ENCODE assay signal across 17 cellular contexts in genomic region chr12:122977655-122978392, GRCh38. TPM values are rescaled to one million over a fixed set of nuclear protein-coding genes. Genes with fewer than 3 reads are reported as not detected.
A peak's percentile ranks its signal among the peaks of the same experiment; 100 is the strongest.
DNase-seq lines count a peak whose midpoint lies in the region; ATAC-seq, FAIRE-seq and TF ChIP-seq lines count a peak whose summit lies in the region.
"Had no signal": no experiment of that assay in that cellular context is flagged by ENCODE, and none has a peak within 500 bp of the region (broad histone marks: within the 10 kb centered on the region; RNA-seq: fewer than 3 reads in every experiment).

No MANE protein-coding gene starts in this region.

- H3K9me3 Mint-ChIP-seq in T-helper 2 cell treated with Interferon-gamma antibody and Interleukin-4, amounts not matched to agents 5 μg/mL and 100 μg/mL, for 36 hours = no peaks in the 10 kb centered on the region
- H3K9me3 Mint-ChIP-seq in CD4-positive, alpha-beta memory T cell = peaks cover 0 to 3% (median 0%) of the 10 kb centered on the region in 8 donors
- no peaks in the 10 kb centered on the region for H3K9me3 Mint-ChIP-seq in activated naive CD8-positive, alpha-beta T cell treated with anti-CD3 and anti-CD28 coated beads, Interleukin-2, amount 50 U/mL, for 24 hours
- H3K9me3 Mint-ChIP-seq in nephron (no peaks in the 10 kb centered on the region), CD14-positive monocyte (no peaks in the 10 kb centered on the region)
- H3K9me3 Mint-ChIP-seq: H9 had no signal

- no peak overlapping the region for H3K27ac Mint-ChIP-seq in T-helper 2 cell treated with Interferon-gamma antibody and Interleukin-4, amounts not matched to agents 5 μg/mL and 100 μg/mL, for 36 hours
- H3K27ac Mint-ChIP-seq in CD4-positive, alpha-beta memory T cell = peak overlapping the region in 3 of 7 donors; percentile 61 to 98 (median 73)
- H3K27ac Mint-ChIP-seq in activated naive CD8-positive, alpha-beta T cell treated with anti-CD3 and anti-CD28 coated beads, Interleukin-2, amount 50 U/mL, for 24 hours = peak overlapping the region; percentile 22
- no peak overlapping the region for H3K27ac Mint-ChIP-seq in nephron
- H3K27ac Mint-ChIP-seq in CD14-positive monocyte = peak overlapping the region in 2 of 7 donors; percentile 55 to 76
- H3K27ac Mint-ChIP-seq: H9 had no signal

- H3K4me3 Mint-ChIP-seq in T-helper 2 cell treated with Interferon-gamma antibody and Interleukin-4, amounts not matched to agents 5 μg/mL and 100 μg/mL, for 36 hours = peak overlapping the region; percentile 50
- H3K4me3 Mint-ChIP-seq in CD4-positive, alpha-beta memory T cell = peak overlapping the region in 7 of 8 donors; percentile 11 to 78 (median 57)
- H3K4me3 Mint-ChIP-seq in activated naive CD8-positive, alpha-beta T cell treated with anti-CD3 and anti-CD28 coated beads, Interleukin-2, amount 50 U/mL, for 24 hours = no peak overlapping the region
- H3K4me3 Mint-ChIP-seq in nephron (peak overlapping the region; percentile 76 to 97 (median 76)), CD14-positive monocyte (no peak overlapping the region)

- TF ChIP-seq CTCF in nephron (IDR thresholded peaks at IDR 0.05; ENCODE audit: unreplicated experiment in 3 of 3) (no peak), CD14-positive monocyte (IDR thresholded peaks at IDR 0.05) (no peak)

- no peak for DNase-seq in T-helper 2 cell treated with Interferon-gamma antibody and Interleukin-4, amounts not matched to agents 5 μg/mL and 100 μg/mL, for 36 hours (ENCODE audit: low spot score)
- no peak for DNase-seq in T-helper 2 cell
- DNase-seq in CD4-positive, alpha-beta memory T cell = no peak
- DNase-seq in activated naive CD8-positive, alpha-beta T cell treated with anti-CD3 and anti-CD28 coated beads, Interleukin-2, amount 50 U/mL, for 24 hours = no peak
- no peak for DNase-seq in frontal cortex (ENCODE audit: low spot score in 2 of 2)
- no peak for DNase-seq in CD14-positive monocyte (ENCODE audit: low spot score)
- DNase-seq in NCI-H510A treated with DMSO at 0.1 percent for 48 hours (lab: John Stamatoyannopoulos, UW) = no peak
- DNase-seq: DMS79 treated with DMSO at 0.1 percent for 48 hours, H9, heart right ventricle, IMR-90, lower lobe of right lung, NCI-H2029 had no signal

- peaks cover 66% of the 10 kb centered on the region for H3K4me1 ChIP-seq in CD4-positive, alpha-beta memory T cell (ENCODE audit: insufficient read depth, low read length)

- no peaks in the 10 kb centered on the region for H3K9me3 ChIP-seq in CD4-positive, alpha-beta memory T cell (ENCODE audit: control insufficient read depth in 1 of 2, low read length in 2 of 2)
- H3K9me3 ChIP-seq: heart right ventricle, lower lobe of right lung had no signal

- POLR2A ChIA-PET in CD4-positive, alpha-beta memory T cell (lab: Charles Lee; ENCODE audit: partially characterized antibody) = interaction anchor here (1.0 kb wide), 1 partner anchor 12 kb away, joined by 3 read pairs; the partner anchor contains the start of gene ABCB9

- peaks cover 19% of the 10 kb centered on the region for H3K36me3 ChIP-seq in CD4-positive, alpha-beta memory T cell (ENCODE audit: insufficient read depth, low read length)

- intact Hi-C loops in CD4-positive, alpha-beta memory T cell (cut with micrococcal nuclease) = loop anchor here (10.0 kb wide), 1 partner anchor 453 kb away; the partner anchor contains the start of genes KNTC1 and RSRC2
- intact Hi-C loops in CD14-positive monocyte (cut with micrococcal nuclease) = loop anchor here (5.0 to 10.0 kb wide), 3 partner anchors 254 to 387 kb away; partner anchors contain the start of genes MPHOSPH9 (in 2 of the 2), MTRFR (in 2 of the 2) and SBNO1 (in 1 of the 2)

- CTCF ChIA-PET in CD4-positive, alpha-beta memory T cell (lab: Charles Lee; ENCODE audit: partially characterized antibody) = interaction anchor here (0.6 kb wide), 1 partner anchor 10 kb away, joined by 3 read pairs; no protein-coding TSS in a partner anchor

- no peaks in the 10 kb centered on the region for H3K27me3 ChIP-seq in CD4-positive, alpha-beta memory T cell (ENCODE audit: insufficient read depth, low read length)
- H3K27me3 ChIP-seq: heart right ventricle had no signal

- no peaks in the 10 kb centered on the region for H3K27me3 Mint-ChIP-seq in T-helper 2 cell treated with Interferon-gamma antibody and Interleukin-4, amounts not matched to agents 5 μg/mL and 100 μg/mL, for 36 hours (ENCODE audit: low read depth)
- no peaks in the 10 kb centered on the region for H3K27me3 Mint-ChIP-seq in CD4-positive, alpha-beta memory T cell
- peaks cover 2% of the 10 kb centered on the region for H3K27me3 Mint-ChIP-seq in activated naive CD8-positive, alpha-beta T cell treated with anti-CD3 and anti-CD28 coated beads, Interleukin-2, amount 50 U/mL, for 24 hours
- H3K27me3 Mint-ChIP-seq in nephron (ENCODE audit: low read depth) (no peaks in the 10 kb centered on the region), CD14-positive monocyte (ENCODE audit: low read depth in 3 of 3) (no peaks in the 10 kb centered on the region)

- peaks cover 6% of the 10 kb centered on the region for H3K36me3 Mint-ChIP-seq in T-helper 2 cell treated with Interferon-gamma antibody and Interleukin-4, amounts not matched to agents 5 μg/mL and 100 μg/mL, for 36 hours (ENCODE audit: low read depth)
- peaks cover 0 to 22% of the 10 kb centered on the region in 2 donors for H3K36me3 Mint-ChIP-seq in CD4-positive, alpha-beta memory T cell
- H3K36me3 Mint-ChIP-seq in activated naive CD8-positive, alpha-beta T cell treated with anti-CD3 and anti-CD28 coated beads, Interleukin-2, amount 50 U/mL, for 24 hours (ENCODE audit: low read depth) = peaks cover 4% of the 10 kb centered on the region
- no peaks in the 10 kb centered on the region for H3K36me3 Mint-ChIP-seq in nephron (ENCODE audit: low read depth)
- peaks cover 8 to 23% of the 10 kb centered on the region in 2 donors for H3K36me3 Mint-ChIP-seq in CD14-positive monocyte

- FAIRE-seq in frontal cortex (lab: Jason Lieb, UNC) = no peak
- FAIRE-seq: colon, endometrium had no signal

- peaks cover 30% of the 10 kb centered on the region for H3K4me1 Mint-ChIP-seq in T-helper 2 cell treated with Interferon-gamma antibody and Interleukin-4, amounts not matched to agents 5 μg/mL and 100 μg/mL, for 36 hours (ENCODE audit: low read depth)
- H3K4me1 Mint-ChIP-seq in CD4-positive, alpha-beta memory T cell = peaks cover 14 to 71% (median 46%) of the 10 kb centered on the region in 4 donors
- peaks cover 54% of the 10 kb centered on the region for H3K4me1 Mint-ChIP-seq in activated naive CD8-positive, alpha-beta T cell treated with anti-CD3 and anti-CD28 coated beads, Interleukin-2, amount 50 U/mL, for 24 hours
- H3K4me1 Mint-ChIP-seq in nephron (peaks cover 32% of the 10 kb centered on the region), CD14-positive monocyte (peaks cover 52% of the 10 kb centered on the region)

- no peak for ATAC-seq in activated naive CD8-positive, alpha-beta T cell treated with anti-CD3 and anti-CD28 coated beads, Interleukin-2, amount 50 U/mL, for 24 hours
- ATAC-seq: heart right ventricle, lower lobe of right lung had no signal

- no peak overlapping the region for H3K27ac ChIP-seq in CD4-positive, alpha-beta memory T cell (ENCODE audit: low read depth, low read length)
- H3K27ac ChIP-seq: C4-2B, heart right ventricle, lower lobe of right lung had no signal

- H3K4me3 ChIP-seq in CD4-positive, alpha-beta memory T cell (ENCODE audit: low read length in 2 of 2) = no peak overlapping the region
- H3K4me3 ChIP-seq: lower lobe of right lung had no signal

RNA-seq across cellular contexts. Expression of gene ARL6IP4, which starts 2.7 kb away (rescaled TPM):
- 100 to 1,000 TPM; 159 to 180 TPM for total RNA-seq in CD4-positive, alpha-beta memory T cell
- 100 to 1,000 TPM; 184 to 252 TPM for polyA plus RNA-seq in CD4-positive, alpha-beta memory T cell
- 24.9 TPM for total RNA-seq in frontal cortex
- 100 to 1,000 TPM; 152 to 167 TPM for polyA plus RNA-seq in CD14-positive monocyte

RNA-seq across cellular contexts. Expression of gene OGFOD2, which starts 2.8 kb away (rescaled TPM):
- 10 to 100 TPM; 38.3 to 46.6 TPM for total RNA-seq in CD4-positive, alpha-beta memory T cell
- polyA plus RNA-seq in CD4-positive, alpha-beta memory T cell = 10 to 100 TPM; 13.9 to 15.9 TPM
- total RNA-seq in frontal cortex = 4.5 TPM
- polyA plus RNA-seq in CD14-positive monocyte = 10 to 100 TPM; 13.0 to 13.6 TPM

RNA-seq across cellular contexts. Expression of gene ABCB9, which starts 11.6 kb away (rescaled TPM):
- total RNA-seq in CD4-positive, alpha-beta memory T cell = 1 to 10 TPM; 5.9 to 7.1 TPM
- polyA plus RNA-seq in CD4-positive, alpha-beta memory T cell = 1 to 10 TPM in 1 of 2 donors, under 1 TPM in 1; 0.81 to 1.8 TPM
- total RNA-seq in frontal cortex = 17.5 TPM
- polyA plus RNA-seq in CD14-positive monocyte = under 1 TPM; 0.14 to 0.22 TPM

Comparison
In these comparisons a context has a peak if more than half of its experiments do, and no peak if none do; other contexts are left out.
1. H3K4me3 Mint-ChIP-seq: peak in T-helper 2 cell treated with Interferon-gamma antibody and Interleukin-4, amounts not matched to agents 5 μg/mL and 100 μg/mL, for 36 hours (single experiment), CD4-positive, alpha-beta memory T cell (7 of 8) and nephron (3 of 3); none in activated naive CD8-positive, alpha-beta T cell treated with anti-CD3 and anti-CD28 coated beads, Interleukin-2, amount 50 U/mL, for 24 hours (single experiment) and CD14-positive monocyte (0 of 2).